8 cellular contexts compared by ENCODE assay signal in the genomic region with DNA sequence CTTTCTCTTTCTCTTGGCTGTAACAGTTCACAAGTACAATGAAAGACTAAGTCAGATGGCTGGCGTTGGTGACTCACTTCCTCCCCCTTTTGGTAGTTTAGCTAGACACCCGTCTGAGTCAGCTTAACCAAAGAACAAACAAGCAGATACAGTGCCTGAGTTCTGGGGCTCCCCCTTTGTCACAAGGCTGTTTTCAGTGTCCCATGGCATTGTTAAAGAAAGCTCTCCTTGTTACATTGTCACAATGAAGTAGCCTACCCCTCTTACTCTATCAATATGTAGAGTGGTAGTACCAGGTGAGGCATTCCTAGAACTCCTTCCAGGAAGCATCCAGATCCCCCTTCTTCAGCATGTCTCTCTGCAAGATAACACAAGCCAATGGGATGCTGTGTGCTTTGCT. TPM values are rescaled to one million over a fixed set of nuclear protein-coding genes. Genes with fewer than 3 reads are reported as not detected.
DNase-seq lines count a peak whose midpoint lies in the region; ATAC-seq and TF ChIP-seq lines count a peak whose summit lies in the region.

No MANE protein-coding gene starts in this region.

- intact Hi-C loops in IMR-90 (cut with micrococcal nuclease) = loop anchor here (1.0 kb wide), 2 partner anchors 78 to 118 kb away; no protein-coding TSS in a partner anchor
- intact Hi-C loops in activated T-helper 2 cell treated with anti-CD3 and anti-CD28 coated beads, Interferon-gamma antibody, Interleukin-2, Interleukin-4, amounts not matched to agents 10 μg/mL and 5 μg/mL and 100 μg/mL, durations not matched to agents 14 hours and 24 hours and 36 hours (cut with micrococcal nuclease) = loop anchor here (1.0 kb wide), 6 partner anchors 36 to 129 kb away; partner anchors contain the start of gene ECHDC1
- intact Hi-C loops in psoas muscle (cut with DNase I) = loop anchor here in 1 of 2 donors (5.0 to 10.0 kb wide), 2 partner anchors 78 to 116 kb away; partner anchors contain the start of gene ECHDC1
- intact Hi-C loops in aorta (cut with DNase I) = loop anchor here in 1 of 2 donors (5.0 kb wide), 1 partner anchor 42 kb away; no protein-coding TSS in a partner anchor

- ATAC-seq in GM21737 (IDR thresholded peaks at IDR 0.05; ENCODE audit: unreplicated experiment) (peak; percentile 100), IMR-90 (ENCODE audit: low read depth) (peak; percentile 98), psoas muscle (peak; percentile 90 to 98 (median 98)), aorta (ENCODE audit: low FRiP score) (peak; percentile 93)

- H3K23ac ChIP-seq in IMR-90 (ENCODE audit: low read depth, low read length) = 0 out of 2 replicates have a peak overlapping the region, but pooled peaks have one; percentile 30

- H4K91ac ChIP-seq in IMR-90 (ENCODE audit: insufficient read depth, low read depth, low read length) = peak overlapping the region; percentile 45; the same call in 1 of the 2 replicates

- peak overlapping the region; percentile 38; the same call in 1 of the 2 replicates for H2AK5ac ChIP-seq in IMR-90 (ENCODE audit: low read depth, low read length)

- TF ChIP-seq POLR2A in IMR-90 (IDR thresholded peaks at IDR 0.05; ENCODE audit: low read depth, low read length) = no peak

- peak overlapping the region; percentile 46 for H2AK9ac ChIP-seq in IMR-90 (replicated peaks; ENCODE audit: low read depth, low read length, poor library complexity)

- 0 out of 3 replicates have a peak overlapping the region, but pooled peaks have one; percentile 1 for H2BK15ac ChIP-seq in IMR-90 (ENCODE audit: low read depth, low read length)

- no peak overlapping the region for H3K9ac ChIP-seq in IMR-90 (ENCODE audit: low read depth, low read length)

- H3K27ac ChIP-seq in IMR-90 (ENCODE audit: insufficient read depth, low read length) (no peak overlapping the region), psoas muscle (no peak overlapping the region), aorta (ENCODE audit: low read depth in 1 of 2, low read length in 2 of 2) (no peak overlapping the region)

- no peaks in the 10 kb centered on the region for H3K36me3 ChIP-seq in IMR-90 (ENCODE audit: control insufficient read depth, insufficient read depth, low read length)
- H3K36me3 ChIP-seq in psoas muscle (ENCODE audit: insufficient read depth in 1 of 2, low read depth in 1 of 2) = no peaks in the 10 kb centered on the region
- H3K36me3 ChIP-seq in aorta (ENCODE audit: control insufficient read depth in 1 of 2, insufficient read depth in 2 of 2, low read length in 1 of 2) = no peaks in the 10 kb centered on the region

- H3K36me3 Mint-ChIP-seq in activated T-helper 2 cell treated with anti-CD3 and anti-CD28 coated beads, Interferon-gamma antibody, Interleukin-2, Interleukin-4, amounts not matched to agents 10 μg/mL and 5 μg/mL and 100 μg/mL, durations not matched to agents 14 hours and 24 hours and 36 hours (ENCODE audit: low read depth) = no peaks in the 10 kb centered on the region

- peaks cover 16% of the 10 kb centered on the region for H3K4me1 Mint-ChIP-seq in activated T-helper 2 cell treated with anti-CD3 and anti-CD28 coated beads, Interferon-gamma antibody, Interleukin-2, Interleukin-4, amounts not matched to agents 10 μg/mL and 5 μg/mL and 100 μg/mL, durations not matched to agents 14 hours and 24 hours and 36 hours (ENCODE audit: low read depth)

- no peak overlapping the region for H3K4me3 Mint-ChIP-seq in activated T-helper 2 cell treated with anti-CD3 and anti-CD28 coated beads, Interferon-gamma antibody, Interleukin-2, Interleukin-4, amounts not matched to agents 10 μg/mL and 5 μg/mL and 100 μg/mL, durations not matched to agents 14 hours and 24 hours and 36 hours (ENCODE audit: low read depth)

- H3K27me3 ChIP-seq in IMR-90 (ENCODE audit: control insufficient read depth, insufficient read depth, low read length) (no peaks in the 10 kb centered on the region), psoas muscle (ENCODE audit: insufficient read depth in 3 of 3, low read length in 2 of 3) (no peaks in the 10 kb centered on the region), aorta (ENCODE audit: control insufficient read depth in 1 of 2, insufficient read depth in 2 of 2, low read length in 1 of 2) (no peaks in the 10 kb centered on the region)

- peak overlapping the region; percentile 60 for H3K27ac Mint-ChIP-seq in activated T-helper 2 cell treated with anti-CD3 and anti-CD28 coated beads, Interferon-gamma antibody, Interleukin-2, Interleukin-4, amounts not matched to agents 10 μg/mL and 5 μg/mL and 100 μg/mL, durations not matched to agents 14 hours and 24 hours and 36 hours

- H3K27me3 Mint-ChIP-seq in activated T-helper 2 cell treated with anti-CD3 and anti-CD28 coated beads, Interferon-gamma antibody, Interleukin-2, Interleukin-4, amounts not matched to agents 10 μg/mL and 5 μg/mL and 100 μg/mL, durations not matched to agents 14 hours and 24 hours and 36 hours (ENCODE audit: low read depth) = no peaks in the 10 kb centered on the region

- H3K9me1 ChIP-seq in IMR-90 (ENCODE audit: insufficient read depth, low read length) = no peaks in the 10 kb centered on the region; the same call in 1 of the 2 replicates

- H3K4ac ChIP-seq in IMR-90 (ENCODE audit: low read depth, low read length) = peak overlapping the region; percentile 73

- no peaks in the 10 kb centered on the region for H3K9me3 Mint-ChIP-seq in activated T-helper 2 cell treated with anti-CD3 and anti-CD28 coated beads, Interferon-gamma antibody, Interleukin-2, Interleukin-4, amounts not matched to agents 10 μg/mL and 5 μg/mL and 100 μg/mL, durations not matched to agents 14 hours and 24 hours and 36 hours

- H4K5ac ChIP-seq in IMR-90 (ENCODE audit: low read depth, low read length) = 0 out of 2 replicates have a peak overlapping the region, but pooled peaks have one; percentile 54

- in situ Hi-C loops in IMR-90 (cut with MboI; ENCODE audit: low sequenced_read_pairs) = no loop called here

- H3K79me1 ChIP-seq in IMR-90 (ENCODE audit: low read depth in 1 of 2, low read length in 2 of 2) = no peaks in the 10 kb centered on the region; a peak in 1 of 4 replicates

- TF ChIP-seq RAD21 in IMR-90 (IDR thresholded peaks at IDR 0.05; ENCODE audit: low read length) = peak; percentile 53

- CTCF ChIA-PET in IMR-90 (lab: Yijun Ruan, JAX) = interaction anchor here (0.6 to 0.7 kb wide), 3 partner anchors 10 to 655 kb away, joined by 3 to 4 read pairs (median 3); no protein-coding TSS in a partner anchor

- no CpG with 5 or more reads among the region's 2 CpGs for WGBS in IMR-90 (ENCODE audit: extremely low coverage in 2 of 2, insufficient read length in 1 of 2), 2 experiments
- 2 to 4% (median 2%) methylated on average over 2 of the region's 2 CpGs for WGBS in psoas muscle, 3 donors
- 0 to 2% methylated on average over 2 of the region's 2 CpGs for whole genome bisulfite sequencing in aorta, 2 donors

- H3K4me2 ChIP-seq in IMR-90 (ENCODE audit: low read depth, low read length) = peak overlapping the region; percentile 44; the same call in 1 of the 2 replicates

- DNase-seq in GDM1 (lab: John Stamatoyannopoulos, UW) (peak; percentile 75), IMR-90 (peak; percentile 97), SIG-M5 (lab: John Stamatoyannopoulos, UW) (peak; percentile 81), germinal center (ENCODE audit: low spot score) (peak; percentile 37), psoas muscle (peak in 1 of 2 donors; percentile 25), aorta (peak in 1 of 2 donors; percentile 80)
- DNase-seq in activated T-helper 2 cell treated with anti-CD3 and anti-CD28 coated beads, Interferon-gamma antibody, Interleukin-2, Interleukin-4, amounts not matched to agents 10 μg/mL and 5 μg/mL and 100 μg/mL, durations not matched to agents 14 hours and 24 hours and 36 hours (ENCODE audit: low spot score) = peak; percentile 74

- dilution Hi-C loops in IMR-90 (cut with HindIII; ENCODE audit: low sequenced_read_pairs, unreplicated experiment) = no loop called here

- peaks cover 3% of the 10 kb centered on the region; the same call in 1 of the 2 replicates for H3K4me1 ChIP-seq in IMR-90 (ENCODE audit: control insufficient read depth, insufficient read depth, low read length)
- H3K4me1 ChIP-seq in psoas muscle = peaks cover 7% of the 10 kb centered on the region
- H3K4me1 ChIP-seq in aorta (ENCODE audit: control insufficient read depth in 1 of 2, insufficient read depth in 2 of 2, low read length in 2 of 2) = no peaks in the 10 kb centered on the region

- H3K9me3 ChIP-seq in IMR-90 (ENCODE audit: control insufficient read depth, insufficient read depth, low read length) (no peaks in the 10 kb centered on the region), psoas muscle (no peaks in the 10 kb centered on the region), aorta (ENCODE audit: control insufficient read depth, low read length) (no peaks in the 10 kb centered on the region)

- POLR2A ChIA-PET in IMR-90 (lab: Charles Lee; ENCODE audit: unreplicated experiment) = no interaction called here

- H3K14ac ChIP-seq in IMR-90 (replicated peaks; ENCODE audit: low read depth, low read length) = peak overlapping the region; percentile 51; the same call in 1 of the 2 replicates

- peak overlapping the region in 1 of 2 experiments; percentile 62; a peak in 2 of 4 replicates for H4K8ac ChIP-seq in IMR-90 (ENCODE audit: low read depth in 2 of 2, low read length in 2 of 2)

- H2AFZ ChIP-seq in IMR-90 (replicated peaks; ENCODE audit: low read length, poor library complexity) = peak overlapping the region; percentile 88

- BruUV-seq in IMR-90 (replicated peaks; lab: Mats Ljungman, UMichigan) = no TSS peak

- peak overlapping the region; percentile 70 for H2BK5ac ChIP-seq in IMR-90 (ENCODE audit: low read depth, low read length, poor library complexity, severe bottlenecking)

- no peaks in the 10 kb centered on the region for H4K20me1 ChIP-seq in IMR-90 (ENCODE audit: insufficient read depth, low read length)

- peak overlapping the region; percentile 82 for H2BK120ac ChIP-seq in IMR-90 (ENCODE audit: low read depth, low read length)

- H3K18ac ChIP-seq in IMR-90 (ENCODE audit: low read depth, low read length) = no peak overlapping the region; the same call in 1 of the 2 replicates

- TF ChIP-seq CTCF in IMR-90 (conservative IDR thresholded peaks at IDR 0.05; ENCODE audit: low read depth, low read length) (peak; percentile 55), psoas muscle (IDR thresholded peaks at IDR 0.05) (peak; percentile 33)

- peak overlapping the region; percentile 89 for H2BK20ac ChIP-seq in IMR-90 (ENCODE audit: low read depth, low read length)

- H3K56ac ChIP-seq in IMR-90 (ENCODE audit: extremely low read depth, insufficient read depth, low read length) = no peak overlapping the region

- H3K4me3 ChIP-seq in IMR-90 (ENCODE audit: insufficient read depth, low read depth, low read length) (no peak overlapping the region), psoas muscle (no peak overlapping the region), aorta (ENCODE audit: low read length in 2 of 2) (no peak overlapping the region)

RNA-seq across cellular contexts. Expression of gene KIAA0408, which starts 38.6 kb away (rescaled TPM):
- total RNA-seq in IMR-90 (2012; rRNA removed) (0.83 and 0.90 TPM in 2 replicates), psoas muscle (10 to 100 TPM; 10.4 to 31.5 (median 14.7) TPM), aorta (1 to 10 TPM; 1.9 to 6.2 TPM)
- polyA plus RNA-seq in IMR-90 (2012; rRNA removed) (1.4 and 2.9 TPM in 2 replicates), psoas muscle (10 to 100 TPM in 2 of 3 donors, 1 to 10 TPM in 1; 4.4 to 48.0 (median 24.6) TPM), aorta (1 to 10 TPM in 1 of 2 donors, under 1 TPM in 1; 0.63 to 4.2 TPM)
- 0.13 and 0.19 TPM in 2 replicates for polyA plus RNA-seq in IMR-90 (2012; cell fraction: cytosol; rRNA removed)
- 1.1 and 12.2 TPM in 2 replicates for polyA plus RNA-seq in IMR-90 (2012; cell fraction: nucleus; rRNA removed; ENCODE audit: low replicate concordance)
- 18.5 and 19.6 TPM in 2 replicates for total RNA-seq in activated T-helper 2 cell treated with anti-CD3 and anti-CD28 coated beads, Interferon-gamma antibody, Interleukin-2, Interleukin-4, amounts not matched to agents 10 μg/mL and 5 μg/mL and 100 μg/mL, durations not matched to agents 14 hours and 24 hours and 36 hours
